21 cellular contexts compared by ENCODE assay signal in the genomic region with DNA sequence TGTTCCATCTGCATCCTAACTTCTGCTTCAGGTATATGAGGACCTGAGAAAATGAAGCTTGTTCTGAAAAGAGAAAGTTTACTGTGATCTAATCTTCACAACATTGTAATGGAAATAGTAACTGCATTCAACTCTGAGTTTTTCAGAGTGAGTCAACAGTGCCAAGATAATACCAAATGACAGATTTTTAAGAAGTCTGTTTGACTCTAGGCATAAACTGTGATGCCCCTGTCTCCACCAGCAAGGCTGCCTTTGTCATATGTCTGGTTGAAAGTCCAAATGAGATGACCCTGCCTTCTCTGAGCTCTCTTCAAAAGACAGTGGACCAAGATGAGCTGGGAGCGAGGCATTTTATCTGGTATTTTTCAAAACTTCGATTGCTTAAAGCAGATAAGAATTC. TPM values are rescaled to one million over a fixed set of nuclear protein-coding genes. Genes with fewer than 3 reads are reported as not detected.
DNase-seq lines count a peak whose midpoint lies in the region; ATAC-seq, FAIRE-seq and TF ChIP-seq lines count a peak whose summit lies in the region.
"Had no signal": no experiment of that assay in that cellular context is flagged by ENCODE, and none has a peak within 500 bp of the region (broad histone marks: within the 10 kb centered on the region; RNA-seq: fewer than 3 reads in every experiment).

No MANE protein-coding gene starts in this region.

- intact Hi-C loops in activated CD4-positive, alpha-beta memory T cell treated with anti-CD3 and anti-CD28 coated beads for 36 hours (cut with micrococcal nuclease) = no loop called here

- H3K4me3 ChIP-seq in keratinocyte (ENCODE audit: control insufficient read depth in 2 of 3, extremely low read depth in 1 of 3, insufficient read depth in 2 of 3, low read depth in 1 of 3, low read length in 3 of 3) = no peak overlapping the region
- H3K4me3 ChIP-seq: BLaER1, MG63 had no signal

- H3K27me3 Mint-ChIP-seq in activated CD4-positive, alpha-beta memory T cell treated with anti-CD3 and anti-CD28 coated beads for 36 hours = no peaks in the 10 kb centered on the region
- no peaks in the 10 kb centered on the region for H3K27me3 Mint-ChIP-seq in activated CD4-positive, alpha-beta memory T cell treated with anti-CD3 and anti-CD28 coated beads, Interleukin-2, amount 10 ng/mL, durations not matched to agents 7 days and 5 days

- peaks cover 40% of the 10 kb centered on the region for H3K9me3 Mint-ChIP-seq in activated CD4-positive, alpha-beta memory T cell treated with anti-CD3 and anti-CD28 coated beads for 36 hours
- H3K9me3 Mint-ChIP-seq in activated CD4-positive, alpha-beta memory T cell treated with anti-CD3 and anti-CD28 coated beads, Interleukin-2, amount 10 ng/mL, durations not matched to agents 7 days and 5 days = peaks cover 21% of the 10 kb centered on the region

- no peak overlapping the region for H3K27ac ChIP-seq in keratinocyte (ENCODE audit: control insufficient read depth, insufficient read depth, low read length)
- H3K27ac ChIP-seq: BLaER1 had no signal

- peaks cover 10% of the 10 kb centered on the region for H3K4me1 ChIP-seq in keratinocyte (ENCODE audit: control insufficient read depth, extremely low read depth, insufficient read depth, low read length)

- no peaks in the 10 kb centered on the region for H3K9me1 ChIP-seq in keratinocyte (ENCODE audit: control insufficient read depth, extremely low read depth, insufficient read depth, low read length)

- TF ChIP-seq CTCF in keratinocyte (optimal IDR thresholded peaks at IDR 0.05 in 1 of 3, IDR thresholded peaks at IDR 0.05 in 1 of 3, conservative IDR thresholded peaks at IDR 0.05 in 1 of 3; ENCODE audit: extremely low read depth in 1 of 3, insufficient read depth in 2 of 3, low read length in 3 of 3) = no peak

- peak; percentile 22 for DNase-seq in activated CD4-positive, alpha-beta memory T cell treated with anti-CD3 and anti-CD28 coated beads for 36 hours
- DNase-seq in activated CD4-positive, alpha-beta memory T cell treated with anti-CD3 and anti-CD28 coated beads, Interleukin-2, amount 10 ng/mL, durations not matched to agents 7 days and 5 days = no peak
- DNase-seq in stimulated activated CD4-positive, alpha-beta T cell treated with anti-CD3 and anti-CD28 coated beads, Interleukin-15, amount 100 ng/mL, for 24 hours = peak; percentile 36
- DNase-seq in stimulated activated CD4-positive, alpha-beta T cell treated with anti-CD3 and anti-CD28 coated beads, Interleukin-12 subunit alpha, Interleukin-12 subunit beta, amount 100 ng/mL, for 4 hours = no peak
- DNase-seq in keratinocyte (ENCODE audit: low read depth, low spot score) = no peak
- no peak for DNase-seq in KBM-7
- DNase-seq: CD8-positive, alpha-beta T cell; GOT3; Kasumi-1; MG63; NCI-H1092; NCI-H1436 treated with DMSO at 0.1 percent for 48 hours; NCI-H2029; NCI-H345; NCI-H524 treated with DMSO at 0.1 percent for 48 hours had no signal

- no peak overlapping the region for H2AFZ ChIP-seq in keratinocyte (ENCODE audit: control insufficient read depth, low read length)

- H3K9ac ChIP-seq in keratinocyte (ENCODE audit: control insufficient read depth, extremely low read depth, insufficient read depth, low read length) = no peak overlapping the region
- H3K9ac ChIP-seq: BLaER1 had no signal

- no peaks in the 10 kb centered on the region for H3K79me2 ChIP-seq in keratinocyte (ENCODE audit: control insufficient read depth, insufficient read depth, low read length)

- ATAC-seq in GM21390 (IDR thresholded peaks at IDR 0.05; ENCODE audit: unreplicated experiment) = no peak
- ATAC-seq: CD8-positive, alpha-beta T cell; HCT116 had no signal

- CTCF ChIA-PET in activated CD4-positive, alpha-beta memory T cell treated with anti-CD3 and anti-CD28 coated beads for 36 hours (lab: Charles Lee) = interaction anchor here (0.7 to 2.7 kb wide), 6 partner anchors 20 to 178 kb away, joined by 3 to 11 read pairs (median 3); no protein-coding TSS in a partner anchor
- CTCF ChIA-PET in activated CD4-positive, alpha-beta memory T cell treated with anti-CD3 and anti-CD28 coated beads, Interleukin-2, amount 10 ng/mL, durations not matched to agents 7 days and 5 days (lab: Charles Lee) = no interaction called here

- no peaks in the 10 kb centered on the region for H3K27me3 ChIP-seq in keratinocyte (ENCODE audit: control insufficient read depth, extremely low read depth, insufficient read depth, low read length)
- H3K27me3 ChIP-seq: BLaER1 had no signal

- H3K9me3 ChIP-seq in keratinocyte (ENCODE audit: control insufficient read depth, low read depth, low read length) = no peaks in the 10 kb centered on the region

- H3K4me3 Mint-ChIP-seq in activated CD4-positive, alpha-beta memory T cell treated with anti-CD3 and anti-CD28 coated beads for 36 hours = no peak overlapping the region
- no peak overlapping the region for H3K4me3 Mint-ChIP-seq in activated CD4-positive, alpha-beta memory T cell treated with anti-CD3 and anti-CD28 coated beads, Interleukin-2, amount 10 ng/mL, durations not matched to agents 7 days and 5 days
- H3K4me3 Mint-ChIP-seq: CD8-positive, alpha-beta T cell; IgD-negative memory B cell had no signal

- POLR2A ChIA-PET in activated CD4-positive, alpha-beta memory T cell treated with anti-CD3 and anti-CD28 coated beads for 36 hours (lab: Charles Lee) = interaction anchor here (0.6 to 1.5 kb wide), 3 partner anchors 58 to 78 kb away, joined by 3 to 6 read pairs (median 4); no protein-coding TSS in a partner anchor
- POLR2A ChIA-PET in activated CD4-positive, alpha-beta memory T cell treated with anti-CD3 and anti-CD28 coated beads, Interleukin-2, amount 10 ng/mL, durations not matched to agents 7 days and 5 days (lab: Charles Lee) = no interaction called here

- dilution Hi-C loops in keratinocyte (cut with MboI; ENCODE audit: extremely low pct_ligation_motif_present, low sequenced_read_pairs) = no loop called here

- H3K36me3 Mint-ChIP-seq in activated CD4-positive, alpha-beta memory T cell treated with anti-CD3 and anti-CD28 coated beads for 36 hours = peaks cover 38% of the 10 kb centered on the region
- H3K36me3 Mint-ChIP-seq in activated CD4-positive, alpha-beta memory T cell treated with anti-CD3 and anti-CD28 coated beads, Interleukin-2, amount 10 ng/mL, durations not matched to agents 7 days and 5 days (ENCODE audit: low read depth) = peaks cover 31% of the 10 kb centered on the region
- H3K36me3 Mint-ChIP-seq: IgD-negative memory B cell had no signal

- H3K36me3 ChIP-seq in keratinocyte (ENCODE audit: control insufficient read depth in 2 of 2, extremely low read depth in 1 of 2, insufficient read depth in 2 of 2, low read length in 2 of 2) = no peaks in the 10 kb centered on the region
- H3K36me3 ChIP-seq: BLaER1, MG63 had no signal

- peaks cover 46% of the 10 kb centered on the region for H3K4me1 Mint-ChIP-seq in activated CD4-positive, alpha-beta memory T cell treated with anti-CD3 and anti-CD28 coated beads for 36 hours (ENCODE audit: low read depth)
- peaks cover 6% of the 10 kb centered on the region for H3K4me1 Mint-ChIP-seq in activated CD4-positive, alpha-beta memory T cell treated with anti-CD3 and anti-CD28 coated beads, Interleukin-2, amount 10 ng/mL, durations not matched to agents 7 days and 5 days

- H3K27ac Mint-ChIP-seq in activated CD4-positive, alpha-beta memory T cell treated with anti-CD3 and anti-CD28 coated beads for 36 hours = peak overlapping the region; percentile 67
- H3K27ac Mint-ChIP-seq in activated CD4-positive, alpha-beta memory T cell treated with anti-CD3 and anti-CD28 coated beads, Interleukin-2, amount 10 ng/mL, durations not matched to agents 7 days and 5 days = no peak overlapping the region
- H3K27ac Mint-ChIP-seq: CD8-positive, alpha-beta T cell; IgD-negative memory B cell had no signal

- FAIRE-seq in keratinocyte (lab: Jason Lieb, UNC) = peak; percentile 39
- FAIRE-seq: GM12891 had no signal

- in situ Hi-C loops in KBM-7 (cut with MboI; ENCODE audit: low pct_unique_long_range_greater_than_20kb, low sequenced_read_pairs) = no loop called here

- no peak overlapping the region for H3K4me2 ChIP-seq in keratinocyte (ENCODE audit: control insufficient read depth, extremely low read depth, insufficient read depth, low read depth, low read length)
- H3K4me2 ChIP-seq: BLaER1 had no signal

- no peaks in the 10 kb centered on the region for H4K20me1 ChIP-seq in keratinocyte (ENCODE audit: control insufficient read depth, extremely low read depth, insufficient read depth, low read length)
- H4K20me1 ChIP-seq: BLaER1 had no signal

RNA-seq across cellular contexts. Expression of gene B3GNT5, which starts 44.8 kb away (rescaled TPM):
- 10 to 100 TPM; 12.7 to 12.9 TPM for total RNA-seq in activated CD4-positive, alpha-beta memory T cell treated with anti-CD3 and anti-CD28 coated beads for 36 hours
- total RNA-seq in activated CD4-positive, alpha-beta memory T cell treated with anti-CD3 and anti-CD28 coated beads, Interleukin-2, amount 10 ng/mL, durations not matched to agents 7 days and 5 days = under 1 TPM; 0.60 to 0.78 TPM
- 39.7 to 66.6 TPM (median 42.0 TPM) in 3 replicates for polyA plus RNA-seq in keratinocyte
- polyA plus RNA-seq in keratinocyte (2011; ENCODE audit: low read depth) = 46.3 TPM
- 17.6 and 39.0 TPM in 2 replicates for polyA plus RNA-seq in keratinocyte (2011; cell fraction: cytosol; rRNA removed)
- polyA plus RNA-seq in keratinocyte (2011; cell fraction: nucleus; rRNA removed) = 36.0 and 52.1 TPM in 2 replicates
- 35.0 and 44.0 TPM in 2 replicates for polyA plus RNA-seq in keratinocyte (2012; ENCODE audit: low replicate concordance)
- 19.5 to 104 TPM (median 62.1 TPM) in 3 replicates for polyA minus RNA-seq in keratinocyte
- 31.1 TPM for polyA minus RNA-seq in keratinocyte (2011; cell fraction: cytosol; rRNA and poly(A)+ RNA removed)
- 55.0 and 105 TPM in 2 replicates for polyA minus RNA-seq in keratinocyte (2011; cell fraction: nucleus; rRNA and poly(A)+ RNA removed)
- polyA plus RNA-seq: IgD-negative memory B cell had no signal

RNA-seq across cellular contexts. Expression of gene LAMP3, which starts 45.7 kb away (rescaled TPM):
- total RNA-seq in activated CD4-positive, alpha-beta memory T cell treated with anti-CD3 and anti-CD28 coated beads for 36 hours = 1 to 10 TPM; 7.9 to 8.0 TPM
- 10 to 100 TPM; 13.6 to 13.8 TPM for total RNA-seq in activated CD4-positive, alpha-beta memory T cell treated with anti-CD3 and anti-CD28 coated beads, Interleukin-2, amount 10 ng/mL, durations not matched to agents 7 days and 5 days
- polyA plus RNA-seq in keratinocyte = 1.1 to 3.2 TPM (median 2.1 TPM) in 3 replicates
- polyA plus RNA-seq in keratinocyte (2011; ENCODE audit: low read depth) = 1.5 TPM
- 0.71 and 1.4 TPM in 2 replicates for polyA plus RNA-seq in keratinocyte (2011; cell fraction: cytosol; rRNA removed)
- 2.6 and 2.7 TPM in 2 replicates for polyA plus RNA-seq in keratinocyte (2011; cell fraction: nucleus; rRNA removed)
- polyA plus RNA-seq in keratinocyte (2012; ENCODE audit: low replicate concordance) = 1.9 and 2.3 TPM in 2 replicates
- 0.92 to 1.3 TPM (median 1.3 TPM) in 3 replicates for polyA minus RNA-seq in keratinocyte
- 0.58 TPM for polyA minus RNA-seq in keratinocyte (2011; cell fraction: cytosol; rRNA and poly(A)+ RNA removed)
- polyA minus RNA-seq in keratinocyte (2011; cell fraction: nucleus; rRNA and poly(A)+ RNA removed) = 0.84 and 1.2 TPM in 2 replicates
- total RNA-seq: RPMI7951 had no signal

Comparison
In these comparisons a context has a peak if more than half of its experiments do, and no peak if none do; other contexts are left out.
1. DNase-seq: peak in activated CD4-positive, alpha-beta memory T cell treated with anti-CD3 and anti-CD28 coated beads for 36 hours (single experiment) and stimulated activated CD4-positive, alpha-beta T cell treated with anti-CD3 and anti-CD28 coated beads, Interleukin-15, amount 100 ng/mL, for 24 hours (single experiment); none in activated CD4-positive, alpha-beta memory T cell treated with anti-CD3 and anti-CD28 coated beads, Interleukin-2, amount 10 ng/mL, durations not matched to agents 7 days and 5 days (single experiment), stimulated activated CD4-positive, alpha-beta T cell treated with anti-CD3 and anti-CD28 coated beads, Interleukin-12 subunit alpha, Interleukin-12 subunit beta, amount 100 ng/mL, for 4 hours (single experiment), keratinocyte (single experiment) and KBM-7 (single experiment).
2. RNA of gene B3GNT5, which starts 44.8 kb away (total RNA-seq): 12.7 to 12.9 TPM in activated CD4-positive, alpha-beta memory T cell treated with anti-CD3 and anti-CD28 coated beads for 36 hours; 0.60 to 0.78 TPM in activated CD4-positive, alpha-beta memory T cell treated with anti-CD3 and anti-CD28 coated beads, Interleukin-2, amount 10 ng/mL, durations not matched to agents 7 days and 5 days; every median in the first group is over 4 times any median in the second.